In the genomic region with DNA sequence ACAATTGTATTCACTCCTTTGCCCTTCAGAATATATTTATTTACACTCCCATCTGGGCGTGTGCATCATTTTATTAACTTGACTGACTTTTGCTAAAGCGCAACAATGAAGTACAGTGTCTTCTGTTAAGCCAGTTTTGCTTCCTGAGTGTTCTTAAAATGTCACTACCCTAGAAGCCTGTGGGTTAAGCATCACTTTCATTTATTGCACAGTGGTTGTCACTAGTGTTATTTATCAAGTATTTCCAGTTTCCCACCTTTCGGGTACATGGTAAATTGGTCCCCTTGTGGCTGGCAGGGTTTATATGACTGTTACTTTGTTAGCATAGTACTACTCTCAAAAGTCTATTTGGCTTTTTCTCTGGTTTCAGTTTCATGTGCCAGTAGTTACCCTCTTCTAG, we compare ENCODE assay signal across 8 cellular contexts. TPM values are rescaled to one million over a fixed set of nuclear protein-coding genes. Genes with fewer than 3 reads are reported as not detected.
A peak's percentile ranks its signal among the peaks of the same experiment; 100 is the strongest.
DNase-seq lines count a peak whose midpoint lies in the region; ATAC-seq and TF ChIP-seq lines count a peak whose summit lies in the region.

No MANE protein-coding gene starts in this region.

- no peak overlapping the region for H3K4me3 ChIP-seq in lower leg skin (ENCODE audit: low read depth, poor library complexity, severe bottlenecking)

- CTCF ChIA-PET in activated B cell treated with CpG ODN at 0.5 μM for 24 hours (lab: Charles Lee): interaction anchor here (0.7 to 4.2 kb wide), 10 partner anchors 10 to 115 kb away, joined by 3 to 442 read pairs (median 6); partner anchors contain the start of gene RBM28

- peaks cover 38% of the 10 kb centered on the region for H3K4me1 Mint-ChIP-seq in activated B cell treated with CpG ODN at 0.5 μM for 24 hours

- ATAC-seq in HG02981 (IDR thresholded peaks at IDR 0.05; ENCODE audit: unreplicated experiment) (peak; percentile 36), activated B cell treated with CpG ODN at 0.5 μM for 24 hours (ENCODE audit: low read depth) (no peak), Right ventricle myocardium superior (ENCODE audit: poor library complexity) (no peak)

- TF ChIP-seq CTCF in activated B cell treated with CpG ODN at 0.5 μM for 24 hours (IDR thresholded peaks at IDR 0.05) (peak; percentile 27), lower leg skin (IDR thresholded peaks at IDR 0.05) (no peak)

- DNase-seq in stimulated activated CD4-positive, alpha-beta T cell treated with anti-CD3 and anti-CD28 coated beads, Interleukin-2, amount 100 ng/mL, for 24 hours: peak; percentile 35 to 38
- DNase-seq in stimulated activated CD4-positive, alpha-beta T cell treated with anti-CD3 and anti-CD28 coated beads, Interleukin-12 subunit alpha, Interleukin-12 subunit beta, amount 100 ng/mL, for 4 hours: no peak
- no peak for DNase-seq in activated B cell treated with CpG ODN at 0.5 μM for 24 hours
- DNase-seq in NCI-H345 (lab: John Stamatoyannopoulos, UW): no peak
- no peak for DNase-seq in Right ventricle myocardium superior
- no peak for DNase-seq in lower leg skin (ENCODE audit: low spot score in 2 of 2)
- no peak for DNase-seq in cortex of kidney (lab: John Stamatoyannopoulos, UW)

- H3K27ac Mint-ChIP-seq in activated B cell treated with CpG ODN at 0.5 μM for 24 hours: no peak overlapping the region

- no peak overlapping the region for H3K4me3 Mint-ChIP-seq in activated B cell treated with CpG ODN at 0.5 μM for 24 hours

- TF ChIP-seq POLR2A in lower leg skin (IDR thresholded peaks at IDR 0.05): no peak

- intact Hi-C loops in activated B cell treated with CpG ODN at 0.5 μM for 24 hours (cut with micrococcal nuclease) (loop anchor here (1.0 to 5.0 kb wide), 4 partner anchors 32 to 807 kb away; partner anchors contain the start of genes IMPDH1 and SND1), Right ventricle myocardium superior (cut with DNase I) (loop anchor here (2.0 kb wide), 1 partner anchor 30 kb away; no protein-coding TSS in a partner anchor), lower leg skin (cut with DNase I; ENCODE audit: low total_unique reads) (no loop called here)

- POLR2A ChIA-PET in activated B cell treated with CpG ODN at 0.5 μM for 24 hours (lab: Charles Lee): interaction anchor here (0.8 to 1.9 kb wide), 3 partner anchors 21 to 809 kb away, joined by 3 to 21 read pairs (median 3); no protein-coding TSS in a partner anchor

- no peaks in the 10 kb centered on the region for H3K27me3 Mint-ChIP-seq in activated B cell treated with CpG ODN at 0.5 μM for 24 hours

- H3K9me3 Mint-ChIP-seq in activated B cell treated with CpG ODN at 0.5 μM for 24 hours: no peaks in the 10 kb centered on the region

- H3K36me3 Mint-ChIP-seq in activated B cell treated with CpG ODN at 0.5 μM for 24 hours (ENCODE audit: low read depth): peaks cover 12% of the 10 kb centered on the region

- WGBS in lower leg skin, 2 donors: 37 to 44% methylated on average over 3 of the region's 3 CpGs

RNA-seq across cellular contexts. Expression of gene HILPDA, which starts 3.3 kb away (rescaled TPM):
- 14.5 and 17.0 TPM in 2 replicates for total RNA-seq in activated B cell treated with CpG ODN at 0.5 μM for 24 hours
- total RNA-seq in Right ventricle myocardium superior: 7.3 TPM
- 10 to 100 TPM; 19.0 to 66.0 (median 35.8) TPM for total RNA-seq in lower leg skin

RNA-seq across cellular contexts. Expression of gene METTL2B, which starts 17.6 kb away (rescaled TPM):
- total RNA-seq in activated B cell treated with CpG ODN at 0.5 μM for 24 hours (32.7 and 35.7 TPM in 2 replicates), Right ventricle myocardium superior (16.6 TPM), lower leg skin (10 to 100 TPM; 18.2 to 25.1 (median 19.8) TPM)

RNA-seq across cellular contexts. Expression of gene IMPDH1, which starts 49.2 kb away (rescaled TPM):
- total RNA-seq in activated B cell treated with CpG ODN at 0.5 μM for 24 hours: 42.3 and 45.8 TPM in 2 replicates
- 20.0 TPM for total RNA-seq in Right ventricle myocardium superior
- total RNA-seq in lower leg skin: 10 to 100 TPM; 45.6 to 71.7 (median 48.7) TPM

Comparison
In these comparisons a context has a peak if more than half of its experiments do, and no peak if none do; other contexts are left out.
1. DNase-seq: peak in stimulated activated CD4-positive, alpha-beta T cell treated with anti-CD3 and anti-CD28 coated beads, Interleukin-2, amount 100 ng/mL, for 24 hours (2 of 2); none in stimulated activated CD4-positive, alpha-beta T cell treated with anti-CD3 and anti-CD28 coated beads, Interleukin-12 subunit alpha, Interleukin-12 subunit beta, amount 100 ng/mL, for 4 hours (single experiment), activated B cell treated with CpG ODN at 0.5 μM for 24 hours (single experiment), NCI-H345 (single experiment), Right ventricle myocardium superior (single experiment), lower leg skin (0 of 2) and cortex of kidney (single experiment).